ENCODE assay signal across 1 cellular context in the genomic region with DNA sequence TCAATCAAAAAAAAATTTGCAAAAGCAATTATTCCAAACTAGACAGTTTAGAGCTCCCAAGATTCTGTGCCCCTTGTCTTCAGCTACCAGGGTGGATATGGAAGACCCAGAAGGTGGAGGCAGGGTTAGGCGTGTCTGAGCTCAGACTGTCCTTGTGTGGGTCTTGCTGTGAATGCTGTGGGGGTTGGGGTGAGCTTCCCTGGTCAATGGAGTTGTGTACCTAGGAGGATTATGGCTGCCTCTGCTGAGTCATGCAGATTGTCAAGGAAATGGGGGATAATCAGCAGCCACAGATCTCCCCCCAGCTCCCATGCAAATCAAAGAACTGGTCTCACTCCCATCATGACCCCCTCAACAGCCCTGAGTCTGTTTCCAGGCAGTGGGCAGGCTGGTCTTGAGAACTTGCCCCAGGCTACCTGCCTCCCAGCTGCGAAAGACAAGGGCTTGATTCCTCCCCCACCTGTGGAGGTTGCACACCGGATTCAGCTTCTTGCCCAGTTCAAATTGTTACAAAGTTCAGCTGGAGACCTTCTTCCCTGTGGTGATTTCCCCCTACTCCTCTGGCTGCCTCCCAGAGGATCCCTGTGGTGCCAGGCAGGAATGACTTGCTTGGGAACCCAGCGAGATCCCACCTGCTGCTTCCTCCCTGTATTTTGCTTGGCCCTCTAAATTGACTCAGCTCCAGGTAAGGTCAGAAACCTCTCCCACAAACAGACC.
TF ChIP-seq lines count a peak whose summit lies in the region.

No MANE protein-coding gene starts in this region.

TF ChIP-seq in GM23338, 12 proteins besides CTCF, POLR2A, EP300 and RAD21:
- no peak for TF ChIP-seq POLR2AphosphoS5 (IDR thresholded peaks at IDR 0.05; ENCODE audit: low read depth)
TF ChIP-seq in GM23338: peak in this region for 0.
